In the genomic region with DNA sequence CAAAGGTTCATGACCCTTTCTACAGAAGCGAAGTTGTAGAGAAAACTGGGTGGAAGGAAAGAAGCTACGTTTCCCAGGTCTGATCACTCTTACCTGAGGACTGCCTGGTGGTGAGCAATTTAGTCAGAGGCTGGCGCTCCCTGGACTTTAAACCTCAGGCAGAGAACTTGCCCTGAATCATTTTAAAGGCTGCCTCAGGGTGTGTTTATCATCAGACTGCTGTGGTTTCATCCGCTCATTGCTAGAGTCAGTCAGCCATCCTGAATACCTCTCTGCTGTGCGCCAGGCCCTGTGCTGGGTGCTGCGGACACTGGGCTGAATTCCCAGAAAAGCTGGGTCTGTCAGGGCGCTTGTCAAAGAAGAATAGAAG, we compare ENCODE assay signal across 10 cellular contexts. TPM values are rescaled to one million over a fixed set of nuclear protein-coding genes. Genes with fewer than 3 reads are reported as not detected.
DNase-seq lines count a peak whose midpoint lies in the region; ATAC-seq, FAIRE-seq and TF ChIP-seq lines count a peak whose summit lies in the region.
"Had no signal": no experiment of that assay in that cellular context is flagged by ENCODE, and none has a peak within 500 bp of the region (broad histone marks: within the 10 kb centered on the region; RNA-seq: fewer than 3 reads in every experiment).

No MANE protein-coding gene starts in this region.

- DNase-seq in activated CD4-positive, alpha-beta memory T cell treated with anti-CD3 and anti-CD28 coated beads for 36 hours: peak; percentile 42
- DNase-seq in activated CD4-positive, alpha-beta memory T cell treated with anti-CD3 and anti-CD28 coated beads, Interleukin-2, amount 10 ng/mL, durations not matched to agents 7 days and 5 days: no peak
- DNase-seq in GM12878 (ENCODE audit: low read depth, low spot score) (no peak), tibial nerve (ENCODE audit: low spot score in 2 of 2) (no peak), gastrocnemius medialis (no peak)
- DNase-seq in NK-92 treated with Interleukin-12 subunit alpha and Interleukin-12 subunit beta, amount 100 ng/mL, for 24 hours (lab: John Stamatoyannopoulos, UW): no peak
- DNase-seq: NCI-H2107 had no signal

- SMC1A ChIA-PET in GM12878 (lab: Charles Lee; ENCODE audit: uncharacterized antibody, unreplicated experiment): interaction anchor here (0.8 to 14.9 kb wide), 12 partner anchors 10 to 255 kb away, joined by 3 to 155 read pairs (median 6); partner anchors contain the start of gene MPEG1

- TF ChIP-seq RAD21 in GM12878 (IDR thresholded peaks at IDR 0.05; ENCODE audit: insufficient read depth, low read depth, low read length) (no peak), liver (IDR thresholded peaks at IDR 0.05) (peak in 1 of 2 donors; percentile 4)

- H3K79me2 ChIP-seq in GM12878 (ENCODE audit: control insufficient read depth, insufficient read depth, low read length): peaks cover 61% of the 10 kb centered on the region

- no peak for FAIRE-seq in GM12878 (lab: Jason Lieb, UNC)

- H2AFZ ChIP-seq in GM12878 (ENCODE audit: control insufficient read depth, low read depth, low read length): no peak overlapping the region

- TF ChIP-seq POLR2A in GM12878 (IDR thresholded peaks at IDR 0.05; ENCODE audit: low read depth, low read length) (no peak), tibial nerve (IDR thresholded peaks at IDR 0.05) (no peak), gastrocnemius medialis (IDR thresholded peaks at IDR 0.05) (no peak)

- no peak for TF ChIP-seq EP300 in GM12878 (IDR thresholded peaks at IDR 0.05; ENCODE audit: borderline replicate concordance in 1 of 2, control insufficient read depth in 1 of 2, low read depth in 2 of 2, low read length in 2 of 2)
- no peak for TF ChIP-seq EP300 in tibial nerve (IDR thresholded peaks at IDR 0.05)

- H3K4me3 ChIP-seq in GM12878: peak overlapping the region; percentile 93
- peak overlapping the region; percentile 1 to 53 (median 40) for H3K4me3 ChIP-seq in liver (ENCODE audit: low read depth in 1 of 3, low read length in 3 of 3)
- peak overlapping the region in 3 of 4 donors; percentile 1 to 91 (median 78) for H3K4me3 ChIP-seq in tibial nerve
- no peak overlapping the region for H3K4me3 ChIP-seq in gastrocnemius medialis

- peaks cover 5% of the 10 kb centered on the region for H3K9me3 Mint-ChIP-seq in activated CD4-positive, alpha-beta memory T cell treated with anti-CD3 and anti-CD28 coated beads for 36 hours
- peaks cover 4% of the 10 kb centered on the region for H3K9me3 Mint-ChIP-seq in activated CD4-positive, alpha-beta memory T cell treated with anti-CD3 and anti-CD28 coated beads, Interleukin-2, amount 10 ng/mL, durations not matched to agents 7 days and 5 days
- H3K9me3 Mint-ChIP-seq: central memory CD8-positive, alpha-beta T cell had no signal

- POLR2A ChIA-PET in activated CD4-positive, alpha-beta memory T cell treated with anti-CD3 and anti-CD28 coated beads for 36 hours (lab: Charles Lee): no interaction called here
- POLR2A ChIA-PET in activated CD4-positive, alpha-beta memory T cell treated with anti-CD3 and anti-CD28 coated beads, Interleukin-2, amount 10 ng/mL, durations not matched to agents 7 days and 5 days (lab: Charles Lee): interaction anchor here (1.3 kb wide), 1 partner anchor 29 kb away, joined by 3 read pairs; no protein-coding TSS in a partner anchor
- POLR2A ChIA-PET in GM12878 (lab: Charles Lee): interaction anchor here (0.6 to 4.3 kb wide), 13 partner anchors 8 to 391 kb away, joined by 3 to 32 read pairs (median 7); partner anchors contain the start of gene MPEG1

- H3K4me2 ChIP-seq in GM12878 (ENCODE audit: control insufficient read depth, insufficient read depth): peak overlapping the region; percentile 93

- no peak overlapping the region for H3K27ac Mint-ChIP-seq in activated CD4-positive, alpha-beta memory T cell treated with anti-CD3 and anti-CD28 coated beads for 36 hours
- no peak overlapping the region for H3K27ac Mint-ChIP-seq in activated CD4-positive, alpha-beta memory T cell treated with anti-CD3 and anti-CD28 coated beads, Interleukin-2, amount 10 ng/mL, durations not matched to agents 7 days and 5 days

- H3K4me1 ChIP-seq in GM12878 (ENCODE audit: control insufficient read depth, insufficient read depth, low read length) (peaks cover 6% of the 10 kb centered on the region), liver (ENCODE audit: control insufficient read depth in 4 of 4, insufficient read depth in 4 of 4, low read length in 3 of 4) (peaks cover 10 to 52% (median 32%) of the 10 kb centered on the region in 4 donors), tibial nerve (peaks cover 0 to 66% (median 29%) of the 10 kb centered on the region in 4 donors), gastrocnemius medialis (peaks cover 0 to 8% of the 10 kb centered on the region in 2 donors)

- H3K9me3 ChIP-seq in GM12878 (replicated peaks; ENCODE audit: control insufficient read depth, insufficient read depth, low read length): peaks cover 16% of the 10 kb centered on the region; the same call in 2 of the 3 replicates
- peaks cover 0 to 3% (median 0%) of the 10 kb centered on the region in 4 donors for H3K9me3 ChIP-seq in liver (ENCODE audit: control insufficient read depth in 4 of 4, low read length in 3 of 4)
- no peaks in the 10 kb centered on the region for H3K9me3 ChIP-seq in tibial nerve
- H3K9me3 ChIP-seq in gastrocnemius medialis: no peaks in the 10 kb centered on the region

- peaks cover 10% of the 10 kb centered on the region for H3K27me3 Mint-ChIP-seq in activated CD4-positive, alpha-beta memory T cell treated with anti-CD3 and anti-CD28 coated beads for 36 hours
- H3K27me3 Mint-ChIP-seq in activated CD4-positive, alpha-beta memory T cell treated with anti-CD3 and anti-CD28 coated beads, Interleukin-2, amount 10 ng/mL, durations not matched to agents 7 days and 5 days: peaks cover 29% of the 10 kb centered on the region

- ATAC-seq in GM12878 (peak; percentile 14), HG03097 (IDR thresholded peaks at IDR 0.05; ENCODE audit: low FRiP score, unreplicated experiment) (no peak), gastrocnemius medialis (no peak)

- TF ChIP-seq CTCF in GM12878 (IDR thresholded peaks at IDR 0.05 in 2 of 3, conservative IDR thresholded peaks at IDR 0.05 in 1 of 3; ENCODE audit: control insufficient read depth in 2 of 3, extremely low read depth in 1 of 3, insufficient read depth in 1 of 3, low read depth in 3 of 3, low read length in 3 of 3) (no peak), liver (IDR thresholded peaks at IDR 0.05; ENCODE audit: low read depth, low read length, missing input control) (no peak), tibial nerve (IDR thresholded peaks at IDR 0.05) (no peak), gastrocnemius medialis (IDR thresholded peaks at IDR 0.05 in 4 of 5, conservative IDR thresholded peaks at IDR 0.05 in 1 of 5) (no peak)

- H3K27ac ChIP-seq in GM12878 (ENCODE audit: control insufficient read depth, insufficient read depth) (peak overlapping the region; percentile 84), liver (ENCODE audit: low read depth in 1 of 2, low read length in 2 of 2) (peak overlapping the region; percentile 90 to 91), tibial nerve (peak overlapping the region; percentile 67 to 91 (median 84)), gastrocnemius medialis (no peak overlapping the region)

- 32% methylated on average over 7 of the region's 7 CpGs for WGBS in GM12878 (ENCODE audit: insufficient coverage, insufficient replicate concordance, low lambda C conversion rate, missing lambda C conversion rate)
- 29% methylated on average over 7 of the region's 7 CpGs for WGBS in liver
- 32 to 38% methylated on average over 7 of the region's 7 CpGs for WGBS in tibial nerve, 2 donors

- RAD21 ChIA-PET in GM12878 (lab: Charles Lee; ENCODE audit: unreplicated experiment): interaction anchor here (0.8 to 9.0 kb wide), 12 partner anchors 9 to 108 kb away, joined by 3 to 183 read pairs (median 4); partner anchors contain the start of gene MPEG1

- H3K36me3 Mint-ChIP-seq in activated CD4-positive, alpha-beta memory T cell treated with anti-CD3 and anti-CD28 coated beads for 36 hours: no peaks in the 10 kb centered on the region
- no peaks in the 10 kb centered on the region for H3K36me3 Mint-ChIP-seq in activated CD4-positive, alpha-beta memory T cell treated with anti-CD3 and anti-CD28 coated beads, Interleukin-2, amount 10 ng/mL, durations not matched to agents 7 days and 5 days (ENCODE audit: low read depth)

- H3K9ac ChIP-seq in GM12878 (ENCODE audit: control insufficient read depth, insufficient read depth, low read length): peak overlapping the region; percentile 32; the same call in 1 of the 2 replicates
- H3K9ac ChIP-seq in liver (ENCODE audit: low read depth in 1 of 2, low read length in 2 of 2): peak overlapping the region; percentile 51 to 58

- no TSS peak for BruUV-seq in GM12878 (replicated peaks; lab: Mats Ljungman, UMichigan)

- no peak overlapping the region for H3K4me3 Mint-ChIP-seq in activated CD4-positive, alpha-beta memory T cell treated with anti-CD3 and anti-CD28 coated beads for 36 hours
- H3K4me3 Mint-ChIP-seq in activated CD4-positive, alpha-beta memory T cell treated with anti-CD3 and anti-CD28 coated beads, Interleukin-2, amount 10 ng/mL, durations not matched to agents 7 days and 5 days: no peak overlapping the region
- H3K4me3 Mint-ChIP-seq: central memory CD8-positive, alpha-beta T cell had no signal

- H3K4me1 Mint-ChIP-seq in activated CD4-positive, alpha-beta memory T cell treated with anti-CD3 and anti-CD28 coated beads for 36 hours (ENCODE audit: low read depth): peaks cover 21% of the 10 kb centered on the region
- H3K4me1 Mint-ChIP-seq in activated CD4-positive, alpha-beta memory T cell treated with anti-CD3 and anti-CD28 coated beads, Interleukin-2, amount 10 ng/mL, durations not matched to agents 7 days and 5 days: peaks cover 7% of the 10 kb centered on the region

- no peaks in the 10 kb centered on the region for H4K20me1 ChIP-seq in GM12878 (ENCODE audit: control insufficient read depth, insufficient read depth)

- H3K27me3 ChIP-seq in GM12878 (replicated peaks in 1 of 2; ENCODE audit: control insufficient read depth in 2 of 2, insufficient read depth in 2 of 2, low read length in 1 of 2): no peaks in the 10 kb centered on the region
- no peaks in the 10 kb centered on the region for H3K27me3 ChIP-seq in liver (ENCODE audit: control insufficient read depth in 4 of 4, insufficient read depth in 4 of 4, low read length in 3 of 4)
- H3K27me3 ChIP-seq in tibial nerve: no peaks in the 10 kb centered on the region
- H3K27me3 ChIP-seq in gastrocnemius medialis: peaks cover 4 to 14% (median 14%) of the 10 kb centered on the region in 3 donors

- 0 out of 4 replicates have a peak, but pooled peaks cover 0 to 3% of the 10 kb centered on the region in 2 experiments for H3K36me3 ChIP-seq in GM12878 (ENCODE audit: control insufficient read depth in 2 of 2, insufficient read depth in 2 of 2, low read length in 1 of 2)
- H3K36me3 ChIP-seq in liver (ENCODE audit: control insufficient read depth in 4 of 4, insufficient read depth in 3 of 4, low read depth in 1 of 4, low read length in 3 of 4): peaks cover 0 to 5% (median 0%) of the 10 kb centered on the region in 4 donors
- no peaks in the 10 kb centered on the region for H3K36me3 ChIP-seq in tibial nerve
- no peaks in the 10 kb centered on the region for H3K36me3 ChIP-seq in gastrocnemius medialis

- in situ Hi-C loops in GM12878 (cut with MboI): loop anchor here (5.0 to 25.0 kb wide), 4 partner anchors 33 to 1588 kb away; partner anchors contain the start of gene MS4A15
- in situ Hi-C loops in gastrocnemius medialis (cut with MboI; ENCODE audit: low sequenced_read_pairs in 4 of 4): loop anchor here in 2 of 4 donors (5.0 to 25.0 kb wide), 2 partner anchors 33 to 512 kb away; no protein-coding TSS in a partner anchor

- CTCF ChIA-PET in activated CD4-positive, alpha-beta memory T cell treated with anti-CD3 and anti-CD28 coated beads for 36 hours (lab: Charles Lee): interaction anchor here (1.1 to 10.2 kb wide), 5 partner anchors 10 to 116 kb away, joined by 3 to 157 read pairs (median 5); no protein-coding TSS in a partner anchor
- CTCF ChIA-PET in activated CD4-positive, alpha-beta memory T cell treated with anti-CD3 and anti-CD28 coated beads, Interleukin-2, amount 10 ng/mL, durations not matched to agents 7 days and 5 days (lab: Charles Lee): interaction anchor here (2.9 to 5.6 kb wide), 2 partner anchors 11 to 12 kb away, joined by 12 to 105 read pairs; no protein-coding TSS in a partner anchor
- CTCF ChIA-PET in GM12878 (lab: Yijun Ruan, JAX): interaction anchor here (0.6 to 30.3 kb wide), 18 partner anchors 8 to 256 kb away, joined by 3 to 1180 read pairs (median 4); partner anchors contain the start of gene MPEG1

- intact Hi-C loops in activated CD4-positive, alpha-beta memory T cell treated with anti-CD3 and anti-CD28 coated beads for 36 hours (cut with micrococcal nuclease): no loop called here
- intact Hi-C loops in GM12878 (cut with micrococcal nuclease; ENCODE audit: unreplicated experiment): loop anchor here (1.0 to 5.0 kb wide), 2 partner anchors 12 to 208 kb away; no protein-coding TSS in a partner anchor
- intact Hi-C loops in gastrocnemius medialis (cut with DNase I; ENCODE audit: low total_unique reads): loop anchor here (10.0 kb wide), 1 partner anchor 510 kb away; no protein-coding TSS in a partner anchor

RNA-seq across cellular contexts. Expression of gene DTX4, which starts 2.7 kb away (rescaled TPM):
- under 1 TPM; 0.05 to 0.07 TPM for total RNA-seq in activated CD4-positive, alpha-beta memory T cell treated with anti-CD3 and anti-CD28 coated beads for 36 hours
- under 1 TPM; 0.30 to 0.48 TPM for total RNA-seq in activated CD4-positive, alpha-beta memory T cell treated with anti-CD3 and anti-CD28 coated beads, Interleukin-2, amount 10 ng/mL, durations not matched to agents 7 days and 5 days
- total RNA-seq in GM12878 (2013; cell fraction: nucleolus; rRNA removed): 258 and 287 TPM in 2 replicates
- 11.9 and 14.2 TPM in 2 replicates for total RNA-seq in GM12878 (2014; rRNA removed)
- total RNA-seq in GM12878 (2014; rRNA removed; fragmentation: Illumina TruSeq; extraction: Trizol): 8.7 and 10.3 TPM in 2 replicates
- total RNA-seq in GM12878 (2021): 25.8 and 27.9 TPM in 2 replicates
- 18.7 TPM for polyA plus RNA-seq in GM12878 (2011; ENCODE audit: low read depth)
- polyA plus RNA-seq in GM12878 (2011; rRNA removed): 10.6 and 17.4 TPM in 2 replicates
- 20.6 and 27.1 TPM in 2 replicates for polyA plus RNA-seq in GM12878 (2011; cell fraction: cytosol; rRNA removed)
- polyA plus RNA-seq in GM12878 (2011; cell fraction: nucleus; rRNA removed): 137 and 150 TPM in 2 replicates
- 20.5 and 31.1 TPM in 2 replicates for polyA plus RNA-seq in GM12878 (2012)
- polyA plus RNA-seq in GM12878 (2014; fragmentation: Illumina TruSeq; extraction: Trizol): 19.4 TPM in 2 replicates
- polyA plus RNA-seq in GM12878 (2014; fragmentation: Nextera tagmentation; extraction: Ambion mirVana): 1 to 10 TPM; 5.9 to 6.9 TPM
- polyA plus RNA-seq in GM12878 (2014; rRNA removed): 10.6 and 11.2 TPM in 2 replicates
- polyA plus RNA-seq in GM12878 (2016; fragmentation: Nextera tagmentation; extraction: Ambion mirVana): 1 to 10 TPM; 3.8 to 6.3 TPM
- polyA minus RNA-seq in GM12878 (2011; rRNA and poly(A)+ RNA removed): 29.2 and 46.7 TPM in 2 replicates
- 16.0 and 19.2 TPM in 2 replicates for polyA minus RNA-seq in GM12878 (2011; cell fraction: cytosol; rRNA and poly(A)+ RNA removed)
- 75.1 and 91.1 TPM in 2 replicates for polyA minus RNA-seq in GM12878 (2011; cell fraction: nucleus; rRNA and poly(A)+ RNA removed)
- 10 to 100 TPM; 10.6 to 21.4 TPM for total RNA-seq in liver
- 10 to 100 TPM in 1 of 2 donors, 1 to 10 TPM in 1; 7.5 to 17.9 TPM for polyA plus RNA-seq in liver
- total RNA-seq in tibial nerve: 10 to 100 TPM; 17.7 to 34.5 (median 25.8) TPM
- under 1 TPM; 0.15 to 0.91 (median 0.47) TPM for total RNA-seq in gastrocnemius medialis

RNA-seq across cellular contexts. Expression of gene FAM111A, which starts 32.0 kb away (rescaled TPM):
- total RNA-seq in activated CD4-positive, alpha-beta memory T cell treated with anti-CD3 and anti-CD28 coated beads for 36 hours: 10 to 100 TPM; 87.6 to 87.8 TPM
- total RNA-seq in activated CD4-positive, alpha-beta memory T cell treated with anti-CD3 and anti-CD28 coated beads, Interleukin-2, amount 10 ng/mL, durations not matched to agents 7 days and 5 days: 100 to 1,000 TPM; 136 to 141 TPM
- 147 and 148 TPM in 2 replicates for total RNA-seq in GM12878 (2013; cell fraction: nucleolus; rRNA removed)
- 69.1 and 95.4 TPM in 2 replicates for total RNA-seq in GM12878 (2014; rRNA removed)
- total RNA-seq in GM12878 (2014; rRNA removed; fragmentation: Illumina TruSeq; extraction: Trizol): 93.8 and 95.0 TPM in 2 replicates
- 58.3 and 66.5 TPM in 2 replicates for total RNA-seq in GM12878 (2021)
- polyA plus RNA-seq in GM12878 (2011; ENCODE audit: low read depth): 23.7 TPM
- 79.3 and 114 TPM in 2 replicates for polyA plus RNA-seq in GM12878 (2011; rRNA removed)
- 37.7 and 38.6 TPM in 2 replicates for polyA plus RNA-seq in GM12878 (2011; cell fraction: cytosol; rRNA removed)
- polyA plus RNA-seq in GM12878 (2011; cell fraction: nucleus; rRNA removed): 111 and 114 TPM in 2 replicates
- polyA plus RNA-seq in GM12878 (2012): 33.9 and 43.9 TPM in 2 replicates
- polyA plus RNA-seq in GM12878 (2014; fragmentation: Illumina TruSeq; extraction: Trizol): 83.6 and 102 TPM in 2 replicates
- polyA plus RNA-seq in GM12878 (2014; fragmentation: Nextera tagmentation; extraction: Ambion mirVana): 10 to 100 TPM; 26.6 to 41.6 TPM
- polyA plus RNA-seq in GM12878 (2014; rRNA removed): 64.7 and 64.9 TPM in 2 replicates
- polyA plus RNA-seq in GM12878 (2016; fragmentation: Nextera tagmentation; extraction: Ambion mirVana): 10 to 100 TPM; 53.0 to 68.6 TPM
- polyA minus RNA-seq in GM12878 (2011; rRNA and poly(A)+ RNA removed): 46.1 and 53.8 TPM in 2 replicates
- polyA minus RNA-seq in GM12878 (2011; cell fraction: cytosol; rRNA and poly(A)+ RNA removed): 16.8 and 22.4 TPM in 2 replicates
- polyA minus RNA-seq in GM12878 (2011; cell fraction: nucleus; rRNA and poly(A)+ RNA removed): 45.1 and 57.6 TPM in 2 replicates
- 10 to 100 TPM; 20.9 to 27.0 TPM for total RNA-seq in liver
- polyA plus RNA-seq in liver: 1 to 10 TPM; 5.9 to 7.6 TPM
- total RNA-seq in tibial nerve: 10 to 100 TPM; 24.3 to 76.9 (median 40.3) TPM
- 1 to 10 TPM; 2.0 to 7.0 (median 3.7) TPM for total RNA-seq in gastrocnemius medialis

RNA-seq across cellular contexts. Expression of gene MPEG1, which starts 38.1 kb away (rescaled TPM):
- total RNA-seq in activated CD4-positive, alpha-beta memory T cell treated with anti-CD3 and anti-CD28 coated beads for 36 hours: not detected
- total RNA-seq in activated CD4-positive, alpha-beta memory T cell treated with anti-CD3 and anti-CD28 coated beads, Interleukin-2, amount 10 ng/mL, durations not matched to agents 7 days and 5 days: not detected
- 64.0 and 69.8 TPM in 2 replicates for total RNA-seq in GM12878 (2013; cell fraction: nucleolus; rRNA removed)
- total RNA-seq in GM12878 (2014; rRNA removed) (14.6 and 15.4 TPM in 2 replicates), GM12878 (2014; rRNA removed; fragmentation: Illumina TruSeq; extraction: Trizol) (13.5 and 14.4 TPM in 2 replicates), GM12878 (2021) (10.7 and 12.3 TPM in 2 replicates), liver (10 to 100 TPM; 21.1 to 27.2 TPM), tibial nerve (10 to 100 TPM in 1 of 4 donors, 1 to 10 TPM in 3; 7.0 to 12.3 (median 9.6) TPM), gastrocnemius medialis (1 to 10 TPM; 1.9 to 7.0 (median 2.6) TPM)
- 8.5 TPM for polyA plus RNA-seq in GM12878 (2011; ENCODE audit: low read depth)
- polyA plus RNA-seq in GM12878 (2011; rRNA removed) (0.03 TPM in 1 of 2 replicates, not detected in the other), GM12878 (2014; fragmentation: Illumina TruSeq; extraction: Trizol) (14.2 and 15.6 TPM in 2 replicates), GM12878 (2014; fragmentation: Nextera tagmentation; extraction: Ambion mirVana) (1 to 10 TPM; 2.0 to 2.1 TPM), GM12878 (2014; rRNA removed) (10.4 and 11.7 TPM in 2 replicates), GM12878 (2016; fragmentation: Nextera tagmentation; extraction: Ambion mirVana) (1 to 10 TPM; 1.3 to 2.5 TPM), liver (10 to 100 TPM in 1 of 2 donors, 1 to 10 TPM in 1; 3.2 to 12.8 TPM)
- 0.02 and 0.03 TPM in 2 replicates for polyA plus RNA-seq in GM12878 (2011; cell fraction: cytosol; rRNA removed)
- polyA plus RNA-seq in GM12878 (2011; cell fraction: nucleus; rRNA removed): 0.03 TPM in 2 replicates
- polyA plus RNA-seq in GM12878 (2012): 9.1 and 9.7 TPM in 2 replicates
- polyA minus RNA-seq in GM12878 (2011; rRNA and poly(A)+ RNA removed): 0.05 TPM in 1 of 2 replicates, not detected in the other
- polyA minus RNA-seq in GM12878 (2011; cell fraction: cytosol; rRNA and poly(A)+ RNA removed): not detected in 2 replicates
- polyA minus RNA-seq in GM12878 (2011; cell fraction: nucleus; rRNA and poly(A)+ RNA removed): under 0.01 TPM in 1 of 2 replicates, not detected in the other

Comparison
In these comparisons a context has a peak if more than half of its experiments do, and no peak if none do; other contexts are left out.
1. H3K27ac ChIP-seq: peak in GM12878 (single experiment), liver (2 of 2) and tibial nerve (4 of 4); none in gastrocnemius medialis (0 of 4).
2. H3K4me3 ChIP-seq: peak in GM12878 (single experiment), liver (3 of 3) and tibial nerve (3 of 4); none in gastrocnemius medialis (0 of 4).
3. RNA of gene DTX4, which starts 2.7 kb away (total RNA-seq): 17.7 to 34.5 TPM in tibial nerve, 10.6 to 21.4 TPM in liver and 8.7 to 287 TPM in GM12878; 0.15 to 0.91 TPM in gastrocnemius medialis, 0.30 to 0.48 TPM in activated CD4-positive, alpha-beta memory T cell treated with anti-CD3 and anti-CD28 coated beads, Interleukin-2, amount 10 ng/mL, durations not matched to agents 7 days and 5 days and 0.05 to 0.07 TPM in activated CD4-positive, alpha-beta memory T cell treated with anti-CD3 and anti-CD28 coated beads for 36 hours; every median in the first group is over 4 times any median in the second.